26 cellular contexts compared by ENCODE assay signal in the genomic region with DNA sequence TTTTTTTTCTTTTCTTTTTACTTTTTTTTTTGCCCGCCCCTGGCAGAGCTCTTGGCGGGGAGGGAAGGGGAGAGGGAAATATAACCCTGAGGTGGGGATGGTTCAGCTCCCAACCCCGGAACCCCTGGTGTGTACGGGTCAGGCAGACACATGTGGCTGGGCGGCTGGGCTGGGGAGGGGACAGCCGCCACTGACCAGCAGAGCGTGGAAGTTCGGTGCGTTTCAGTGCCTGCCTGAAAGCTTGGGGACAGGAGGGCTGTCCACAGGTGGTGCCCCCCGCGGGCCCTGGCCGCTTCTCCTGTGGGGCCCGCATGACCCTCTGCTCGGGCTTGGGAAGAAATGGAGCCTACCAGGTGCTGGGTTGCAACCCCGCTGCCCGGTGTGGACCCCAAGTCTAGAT.
"Had no signal": no experiment of that assay in that cellular context is flagged by ENCODE, and none has a peak within 500 bp of the region (broad histone marks: within the 10 kb centered on the region; RNA-seq: fewer than 3 reads in every experiment).

No MANE protein-coding gene starts in this region.

- H3K27ac ChIP-seq: body of pancreas, foreskin keratinocyte, left lung, neutrophil, parathyroid adenoma, testis, vagina, WERI-Rb-1 had no signal

- H3K4me1 Mint-ChIP-seq: activated naive CD4-positive, alpha-beta T cell treated with anti-CD3 and anti-CD28 coated beads, Interleukin-2, amount 50 U/mL, for 24 hours; mesothelial cell of epicardium; stimulated activated effector memory CD8-positive, alpha-beta T cell treated with anti-CD3 and anti-CD28 coated beads, Interleukin-12 subunit alpha, Interleukin-12 subunit beta, amount 100 ng/mL, for 72 hours had no signal

- H3K4me3 Mint-ChIP-seq: activated CD8-positive, alpha-beta T cell treated with anti-CD3 and anti-CD28 coated beads, Interleukin-2, amount 10 ng/mL, durations not matched to agents 7 days and 5 days; activated naive CD4-positive, alpha-beta T cell treated with anti-CD3 and anti-CD28 coated beads, Interleukin-2, amount 50 U/mL, for 24 hours; activated T-helper 1 cell treated with anti-CD3 and anti-CD28 coated beads, Interleukin-12 subunit alpha, Interleukin-12 subunit beta, Interleukin-2, Interleukin-4 antibody, amounts not matched to agents 30 ng/mL and 10 ng/mL and 1 ng/mL, durations not matched to agents 14 hours and 24 hours and 36 hours; immature natural killer cell; mesothelial cell of epicardium; naive thymus-derived CD8-positive, alpha-beta T cell; stimulated activated effector memory CD8-positive, alpha-beta T cell treated with anti-CD3 and anti-CD28 coated beads, Interleukin-12 subunit alpha, Interleukin-12 subunit beta, amount 100 ng/mL, for 72 hours; type B pancreatic cell had no signal

- H3K9me3 Mint-ChIP-seq: activated naive CD4-positive, alpha-beta T cell treated with anti-CD3 and anti-CD28 coated beads, Interleukin-2, amount 50 U/mL, for 24 hours; activated T-helper 1 cell treated with anti-CD3 and anti-CD28 coated beads, Interleukin-12 subunit alpha, Interleukin-12 subunit beta, Interleukin-2, Interleukin-4 antibody, amounts not matched to agents 30 ng/mL and 10 ng/mL and 1 ng/mL, durations not matched to agents 14 hours and 24 hours and 36 hours; immature natural killer cell; mesothelial cell of epicardium; naive thymus-derived CD8-positive, alpha-beta T cell; stimulated activated effector memory CD8-positive, alpha-beta T cell treated with anti-CD3 and anti-CD28 coated beads, Interleukin-12 subunit alpha, Interleukin-12 subunit beta, amount 100 ng/mL, for 72 hours; type B pancreatic cell had no signal

- H3K79me2 ChIP-seq: parathyroid adenoma had no signal

- H3K4me1 ChIP-seq: parathyroid adenoma, testis had no signal

- DNase-seq: activated CD4-positive, alpha-beta T cell treated with anti-CD3 and anti-CD28 coated beads, Interleukin-2, amount 50 U/mL, for 1 hour; activated CD4-positive, CD25-positive, alpha-beta regulatory T cell treated with anti-CD3 and anti-CD28 coated beads, Interleukin-2, amount 50 U/mL, for 72 hours; activated CD8-positive, alpha-beta T cell treated with anti-CD3 and anti-CD28 coated beads, Interleukin-2, amount 10 ng/mL, durations not matched to agents 7 days and 5 days; activated gamma-delta T cell treated with Interleukin-2 at 50 U/mL for 16 hours; anterior cingulate cortex; body of pancreas; dermis blood vessel endothelial cell; effector CD8-positive, alpha-beta T cell; foreskin keratinocyte; immature natural killer cell; left lung; naive thymus-derived CD8-positive, alpha-beta T cell; small intestine; stimulated activated CD4-positive, alpha-beta T cell treated with anti-CD3 and anti-CD28 coated beads, Interleukin-2, amount 100 ng/mL, for 24 hours; stomach; testis; WERI-Rb-1 had no signal

- H3K27me3 ChIP-seq: body of pancreas, foreskin keratinocyte, left lung, neutrophil, stomach, testis, vagina had no signal

- H3K27ac Mint-ChIP-seq: activated CD8-positive, alpha-beta T cell treated with anti-CD3 and anti-CD28 coated beads, Interleukin-2, amount 10 ng/mL, durations not matched to agents 7 days and 5 days; activated naive CD4-positive, alpha-beta T cell treated with anti-CD3 and anti-CD28 coated beads, Interleukin-2, amount 50 U/mL, for 24 hours; activated T-helper 1 cell treated with anti-CD3 and anti-CD28 coated beads, Interleukin-12 subunit alpha, Interleukin-12 subunit beta, Interleukin-2, Interleukin-4 antibody, amounts not matched to agents 30 ng/mL and 10 ng/mL and 1 ng/mL, durations not matched to agents 14 hours and 24 hours and 36 hours; mesothelial cell of epicardium; stimulated activated effector memory CD8-positive, alpha-beta T cell treated with anti-CD3 and anti-CD28 coated beads, Interleukin-12 subunit alpha, Interleukin-12 subunit beta, amount 100 ng/mL, for 72 hours; type B pancreatic cell had no signal

- H3K9ac ChIP-seq: parathyroid adenoma had no signal

- H3K9me3 ChIP-seq: body of pancreas, left lung, neutrophil, stomach, testis, vagina had no signal

- H2AFZ ChIP-seq: parathyroid adenoma had no signal

- H3K27me3 Mint-ChIP-seq: activated naive CD4-positive, alpha-beta T cell treated with anti-CD3 and anti-CD28 coated beads, Interleukin-2, amount 50 U/mL, for 24 hours; naive thymus-derived CD8-positive, alpha-beta T cell; type B pancreatic cell had no signal

- H3K36me3 Mint-ChIP-seq: activated naive CD4-positive, alpha-beta T cell treated with anti-CD3 and anti-CD28 coated beads, Interleukin-2, amount 50 U/mL, for 24 hours; type B pancreatic cell had no signal

- ATAC-seq: activated CD8-positive, alpha-beta T cell treated with anti-CD3 and anti-CD28 coated beads, Interleukin-2, amount 10 ng/mL, durations not matched to agents 7 days and 5 days; body of pancreas; foreskin keratinocyte; left lung; naive thymus-derived CD8-positive, alpha-beta T cell; sciatic nerve; stimulated activated effector memory CD8-positive, alpha-beta T cell treated with anti-CD3 and anti-CD28 coated beads, Interleukin-12 subunit alpha, Interleukin-12 subunit beta, amount 100 ng/mL, for 72 hours had no signal

- H3K4me3 ChIP-seq: body of pancreas, left lung, stomach, vagina had no signal
